In the genomic region with DNA sequence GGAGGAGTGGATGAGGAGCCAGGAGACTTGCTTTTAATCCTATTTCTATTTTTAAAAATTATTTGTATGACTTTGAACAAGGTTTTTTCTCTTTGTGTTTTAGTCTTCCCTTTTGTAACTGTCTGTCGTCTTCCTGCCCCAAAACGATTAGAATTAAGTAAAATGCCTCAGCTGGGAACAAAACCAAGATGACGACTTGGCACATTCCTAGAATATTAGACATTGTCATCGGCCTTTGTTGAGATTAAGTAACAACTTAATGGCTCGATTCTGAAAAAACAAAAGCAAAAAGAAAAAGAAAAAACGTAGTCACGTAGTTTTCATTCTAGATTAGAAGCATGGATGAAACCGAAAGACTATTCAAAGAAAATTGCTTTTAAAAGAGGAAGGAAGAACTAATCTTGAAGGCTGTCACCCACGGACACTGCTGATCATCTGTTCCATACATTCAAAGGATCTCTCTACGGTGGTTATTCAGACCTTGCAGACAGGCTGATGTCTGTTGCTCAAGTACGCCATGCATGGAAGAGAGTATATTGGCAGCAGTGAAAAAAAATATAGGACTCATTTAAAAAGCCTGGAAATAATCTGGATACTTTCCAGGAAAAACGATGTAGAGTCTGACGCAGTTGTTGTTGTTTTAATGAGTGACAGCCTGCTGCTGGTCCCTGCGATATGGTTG, we compare ENCODE assay signal across 7 cellular contexts. TPM values are rescaled to one million over a fixed set of nuclear protein-coding genes. Genes with fewer than 3 reads are reported as not detected.
DNase-seq lines count a peak whose midpoint lies in the region; ATAC-seq and TF ChIP-seq lines count a peak whose summit lies in the region.

No MANE protein-coding gene starts in this region.

- H3K79me2 ChIP-seq in mesendoderm (ENCODE audit: control insufficient read depth, insufficient read depth, low read length) = no peaks in the 10 kb centered on the region

- ATAC-seq in GM18858 (IDR thresholded peaks at IDR 0.05; ENCODE audit: unreplicated experiment) = peak; percentile 90
- peak; percentile 71 for ATAC-seq in HG02588 (IDR thresholded peaks at IDR 0.05; ENCODE audit: unreplicated experiment)
- ATAC-seq in HG03097 (IDR thresholded peaks at IDR 0.05; ENCODE audit: low FRiP score, unreplicated experiment) = no peak
- no peak for ATAC-seq in HG03108 (IDR thresholded peaks at IDR 0.05; ENCODE audit: unreplicated experiment)

- no peak overlapping the region for H4K8ac ChIP-seq in mesendoderm (ENCODE audit: low read depth, low read length)

- no peak overlapping the region for H2AK5ac ChIP-seq in mesendoderm (ENCODE audit: low read length)

- H3K79me1 ChIP-seq in mesendoderm (ENCODE audit: low read length) = no peaks in the 10 kb centered on the region

- H3K4me1 ChIP-seq in mesendoderm (ENCODE audit: control insufficient read depth, low read depth, low read length) = no peaks in the 10 kb centered on the region

- no peaks in the 10 kb centered on the region for H3K27me3 ChIP-seq in mesendoderm (ENCODE audit: insufficient read depth, low read length, poor library complexity)

- H3K56ac ChIP-seq in mesendoderm (ENCODE audit: low read length) = no peak overlapping the region

- DNase-seq in NOMO-1 treated with DMSO at 0.1 percent for 48 hours (lab: John Stamatoyannopoulos, UW; ENCODE audit: unreplicated experiment) = peak; percentile 91
- DNase-seq in epithelial cell of proximal tubule (ENCODE audit: low read depth) = peak; percentile 10
- DNase-seq in mesendoderm = no peak

- H2BK5ac ChIP-seq in mesendoderm (ENCODE audit: low read length) = no peak overlapping the region

- H3K4me3 ChIP-seq in epithelial cell of proximal tubule (ENCODE audit: low read depth, low read length) = no peak overlapping the region
- H3K4me3 ChIP-seq in mesendoderm (ENCODE audit: low read length) = no peak overlapping the region

- no peaks in the 10 kb centered on the region for H3K36me3 ChIP-seq in mesendoderm (ENCODE audit: control insufficient read depth, insufficient read depth, low read length)

- no peak overlapping the region for H2BK15ac ChIP-seq in mesendoderm (replicated peaks; ENCODE audit: low read depth)

- no peak overlapping the region for H3K4me2 ChIP-seq in mesendoderm (ENCODE audit: low read length)

- H3K4ac ChIP-seq in mesendoderm (ENCODE audit: low read depth, low read length) = no peak overlapping the region

- no peak overlapping the region for H2BK120ac ChIP-seq in mesendoderm (ENCODE audit: low read depth, low read length)

- H3K23ac ChIP-seq in mesendoderm (ENCODE audit: low read length) = no peak overlapping the region

- H3K27ac ChIP-seq in mesendoderm (ENCODE audit: low read depth, low read length) = no peak overlapping the region

- no peak overlapping the region for H3K9ac ChIP-seq in mesendoderm (ENCODE audit: low read length)

- WGBS in mesendoderm (ENCODE audit: extremely low coverage, insufficient coverage, low lambda C conversion rate) = no CpG with 5 or more reads among the region's 14 CpGs

- H3K18ac ChIP-seq in mesendoderm (ENCODE audit: low read length) = no peak overlapping the region

- no peak for TF ChIP-seq CTCF in epithelial cell of proximal tubule (conservative IDR thresholded peaks at IDR 0.05; ENCODE audit: low read depth, low read length)

- H4K5ac ChIP-seq in mesendoderm (ENCODE audit: low read length) = no peak overlapping the region

RNA-seq across cellular contexts. Expression of gene GNG4, which starts 16.9 kb away (rescaled TPM):
- total RNA-seq in epithelial cell of proximal tubule = 0.12 and 0.43 TPM in 2 replicates
- 38.4 TPM for polyA plus RNA-seq in mesendoderm (2013, experiment 1 of 2)
- 39.6 TPM for polyA plus RNA-seq in mesendoderm (2013, experiment 2 of 2)

Comparison
In these comparisons a context has a peak if more than half of its experiments do, and no peak if none do; other contexts are left out.
1. ATAC-seq: peak in GM18858 (single experiment) and HG02588 (single experiment); none in HG03097 (single experiment) and HG03108 (single experiment).